ENCODE assay signal across 27 cellular contexts in genomic region chr2:180513389-180513788, GRCh38.
"Had no signal": no experiment of that assay in that cellular context is flagged by ENCODE, and none has a peak within 500 bp of the region (broad histone marks: within the 10 kb centered on the region; RNA-seq: fewer than 3 reads in every experiment).

No MANE protein-coding gene starts in this region.

- H3K27me3 ChIP-seq: colonic mucosa, dorsolateral prefrontal cortex, esophagus muscularis mucosa, esophagus squamous epithelium, foreskin keratinocyte, gastrocnemius medialis, gastroesophageal sphincter, heart left ventricle had no signal

- DNase-seq: colonic mucosa; cortex of kidney; dermis blood vessel endothelial cell; dorsolateral prefrontal cortex; effector CD4-positive, alpha-beta T cell; effector CD8-positive, alpha-beta T cell; effector memory CD4-positive, alpha-beta T cell; effector memory CD8-positive, alpha-beta T cell; endodermal cell; erythroblast; esophagus squamous epithelium; foreskin fibroblast; foreskin keratinocyte; foreskin melanocyte; gastrocnemius medialis; glutamatergic neuron; heart left ventricle; heart right ventricle had no signal

- H3K4me1 ChIP-seq: colonic mucosa, esophagus muscularis mucosa, esophagus squamous epithelium, foreskin keratinocyte, gastrocnemius medialis, gastroesophageal sphincter, heart left ventricle, heart right ventricle had no signal

- H3K4me3 ChIP-seq: colonic mucosa, coronary artery, dorsolateral prefrontal cortex, esophagus muscularis mucosa, esophagus squamous epithelium, gastrocnemius medialis, gastroesophageal sphincter, heart left ventricle, heart right ventricle had no signal

- FAIRE-seq: colon, endometrium, endothelial cell of umbilical vein, frontal cortex had no signal

- H3K27ac ChIP-seq: colonic mucosa, coronary artery, dorsolateral prefrontal cortex, epithelial cell of prostate, esophagus muscularis mucosa, esophagus squamous epithelium, foreskin keratinocyte, gastrocnemius medialis, gastroesophageal sphincter, heart left ventricle, heart right ventricle had no signal

- ATAC-seq: effector memory CD8-positive, alpha-beta T cell; esophagus mucosa; foreskin keratinocyte; gastrocnemius medialis; gastroesophageal sphincter; heart left ventricle; heart right ventricle had no signal

- H3K36me3 ChIP-seq: colonic mucosa, esophagus muscularis mucosa, esophagus squamous epithelium, gastrocnemius medialis, gastroesophageal sphincter, heart left ventricle, heart right ventricle had no signal

- H3K9me3 ChIP-seq: colonic mucosa, esophagus muscularis mucosa, esophagus squamous epithelium, gastrocnemius medialis, heart left ventricle, heart right ventricle had no signal
